Comparison of ENCODE assay signal across 16 cellular contexts in the genomic region with DNA sequence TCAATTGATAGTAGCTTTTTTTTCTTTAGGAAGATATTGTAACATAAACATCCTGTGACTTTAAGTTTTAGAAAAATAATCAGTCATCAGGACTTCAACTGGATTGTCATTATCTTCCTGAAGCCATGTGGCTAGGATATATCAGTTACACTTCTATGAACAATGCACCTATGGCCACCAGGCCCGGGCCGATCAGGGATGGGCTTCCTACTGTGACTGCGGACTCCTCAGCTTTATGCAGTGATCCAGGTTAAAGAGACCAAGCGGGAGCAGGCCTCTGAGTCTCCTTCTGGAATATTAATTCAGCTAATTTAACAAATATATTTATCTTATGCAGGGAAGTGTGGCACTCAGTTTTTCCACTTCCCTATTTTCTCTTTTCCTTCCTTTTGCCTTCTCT.
A peak's percentile ranks its signal among the peaks of the same experiment; 100 is the strongest.
DNase-seq lines count a peak whose midpoint lies in the region; FAIRE-seq and TF ChIP-seq lines count a peak whose summit lies in the region.
"Had no signal": no experiment of that assay in that cellular context is flagged by ENCODE, and none has a peak within 500 bp of the region (broad histone marks: within the 10 kb centered on the region; RNA-seq: fewer than 3 reads in every experiment).

No MANE protein-coding gene starts in this region.

- CTCF ChIA-PET in HEK293 (lab: Yijun Ruan, JAX): interaction anchor here (0.9 kb wide), 1 partner anchor 15 kb away, joined by 3 read pairs; no protein-coding TSS in a partner anchor

- no peak overlapping the region for H3K4me3 ChIP-seq in HEK293 (ENCODE audit: low read depth, low read length)
- H3K4me3 ChIP-seq: A549, GM12878, GM23248 had no signal

- POLR2A ChIA-PET in HEK293 (lab: Yijun Ruan, JAX): no interaction called here

- H3K36me3 ChIP-seq in HEK293 (ENCODE audit: control insufficient read depth in 2 of 2, insufficient read depth in 1 of 2, low read length in 2 of 2): no peaks in the 10 kb centered on the region
- H3K36me3 ChIP-seq: BE2C had no signal

- FAIRE-seq in HTR-8/SVneo (lab: Jason Lieb, UNC): no peak
- FAIRE-seq: A549, GM12878, GM18507 had no signal

- peak; percentile 68 for DNase-seq in NCI-H82 (lab: John Stamatoyannopoulos, UW)
- DNase-seq in iPS-NIHi11 (ENCODE audit: low spot score): peak; percentile 13
- no peak for DNase-seq in erythroblast (lab: John Stamatoyannopoulos, UW)
- no peak for DNase-seq in DMS114 treated with DMSO at 0.1 percent for 48 hours (lab: John Stamatoyannopoulos, UW; ENCODE audit: unreplicated experiment)
- DNase-seq in HTR-8/SVneo (ENCODE audit: insufficient read length, low spot score): no peak
- DNase-seq: BE2C; CD4-positive, alpha-beta memory T cell; DMS79; GM23248; H9; HFFc6 had no signal

- no peak overlapping the region for H3K27ac ChIP-seq in HEK293 (ENCODE audit: extremely low read depth, low read depth, low read length)
- H3K27ac ChIP-seq: A549, C4-2B, GM23248 had no signal

- no peak for TF ChIP-seq CTCF in HEK293 (tag by site-specific recombination; IDR thresholded peaks at IDR 0.05)

- TF ChIP-seq POLR2A in erythroblast (IDR thresholded peaks at IDR 0.05; ENCODE audit: low read length): no peak

- H3K9me3 ChIP-seq in HEK293 (ENCODE audit: control insufficient read depth, insufficient read depth, low read depth, low read length): no peaks in the 10 kb centered on the region
- H3K9me3 ChIP-seq: A549, BE2C had no signal

- H3K4me1 ChIP-seq in HEK293 (ENCODE audit: control insufficient read depth, insufficient read depth, low read length): no peaks in the 10 kb centered on the region
- H3K4me1 ChIP-seq: A549, BE2C had no signal

TF ChIP-seq in HEK293, 187 proteins besides CTCF, POLR2A, EP300 and RAD21:
- no peak for TF ChIP-seq HOXA7 (CRISPR knock-in tag; IDR thresholded peaks at IDR 0.05; ENCODE audit: borderline replicate concordance)
- TF ChIP-seq ZNF335 (tag by site-specific recombination; conservative IDR thresholded peaks at IDR 0.05): no peak
- TF ChIP-seq OSR2 (tag by site-specific recombination; IDR thresholded peaks at IDR 0.05): peak; percentile 5; the same call in 1 of the 2 replicates
- no peak for TF ChIP-seq ZNF670 (tag by site-specific recombination; IDR thresholded peaks at IDR 0.05; ENCODE audit: low read depth)
- TF ChIP-seq ZNF433 (tag by site-specific recombination; IDR thresholded peaks at IDR 0.05; ENCODE audit: low read depth): no peak

Comparison
In these comparisons a context has a peak if more than half of its experiments do, and no peak if none do; other contexts are left out.
1. DNase-seq: peak in NCI-H82 (single experiment) and iPS-NIHi11 (single experiment); none in erythroblast (0 of 2), DMS114 treated with DMSO at 0.1 percent for 48 hours (single experiment) and HTR-8/SVneo (single experiment).